1 cellular context compared by ENCODE assay signal in genomic region chr3:134373942-134374790, GRCh38.
A peak's percentile ranks its signal among the peaks of the same experiment; 100 is the strongest.
TF ChIP-seq lines count a peak whose summit lies in the region.

Gene AMOTL2, minus strand, starts transcription at chr3:134374447. Its CDS starts 3,014 bp downstream, at chr3:134371433.

TF ChIP-seq in HepG2, 621 proteins besides CTCF, POLR2A, EP300 and RAD21 (continued from another document and continues in another):
- TF ChIP-seq, protein P1, sequence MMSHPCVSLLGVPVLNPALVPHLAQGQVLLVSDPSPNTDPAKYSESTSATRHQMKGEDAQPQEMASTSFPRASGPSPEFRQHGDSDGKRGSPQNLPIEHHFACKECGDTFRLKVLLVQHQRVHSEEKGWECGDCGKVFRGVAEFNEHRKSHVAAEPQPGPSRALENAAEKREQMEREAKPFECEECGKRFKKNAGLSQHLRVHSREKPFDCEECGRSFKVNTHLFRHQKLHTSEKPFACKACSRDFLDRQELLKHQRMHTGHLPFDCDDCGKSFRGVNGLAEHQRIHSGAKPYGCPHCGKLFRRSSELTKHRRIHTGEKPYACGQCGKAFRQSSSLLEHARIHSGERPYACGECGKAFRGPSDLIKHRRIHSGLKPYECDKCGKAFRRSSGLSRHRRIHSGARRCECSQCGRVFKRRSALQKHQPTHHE (CRISPR knock-in tag; IDR thresholded peaks at IDR 0.05; ENCODE audit: borderline replicate concordance), result peak; percentile 84; the same call in 1 of the 2 replicates
- TF ChIP-seq MTA1 (CRISPR knock-in tag; IDR thresholded peaks at IDR 0.05; ENCODE audit: borderline replicate concordance) (peak; percentile 43; the same call in 1 of the 2 replicates), TGIF2 (CRISPR knock-in tag; IDR thresholded peaks at IDR 0.05) (peak; percentile 73), PTBP1 (IDR thresholded peaks at IDR 0.05; ENCODE audit: low read depth, low read length, poor library complexity, severe bottlenecking) (peak; percentile 97), ZNF784 (CRISPR knock-in tag; IDR thresholded peaks at IDR 0.05; ENCODE audit: borderline replicate concordance) (no peak; the same call in 1 of the 2 replicates), KMT2B (CRISPR knock-in tag; IDR thresholded peaks at IDR 0.05) (no peak; the same call in 1 of the 2 replicates), ZNF883 (CRISPR knock-in tag; IDR thresholded peaks at IDR 0.05; ENCODE audit: not compliant biosample characterization) (no peak), NR2F1 (CRISPR knock-in tag; IDR thresholded peaks at IDR 0.05) (no peak), AKAP8 (CRISPR knock-in tag; IDR thresholded peaks at IDR 0.05) (no peak), ZFYVE20 (CRISPR knock-in tag; IDR thresholded peaks at IDR 0.05; ENCODE audit: borderline replicate concordance, low read depth) (no peak), PATZ1 (CRISPR knock-in tag; IDR thresholded peaks at IDR 0.05) (peak; percentile 87), HNF4A (CRISPR knock-in tag; IDR thresholded peaks at IDR 0.05) (0 out of 2 replicates have a peak, but pooled peaks have one; percentile 58), PHF20 (CRISPR knock-in tag; IDR thresholded peaks at IDR 0.05) (0 out of 2 replicates have a peak, but pooled peaks have one; percentile 24), ZNF614 (CRISPR knock-in tag; IDR thresholded peaks at IDR 0.05; ENCODE audit: borderline replicate concordance) (0 out of 2 replicates have a peak, but pooled peaks have one; percentile 49), ZNF333 (CRISPR knock-in tag; IDR thresholded peaks at IDR 0.05; ENCODE audit: borderline replicate concordance) (peak; percentile 47; the same call in 1 of the 2 replicates), ZNF343 (CRISPR knock-in tag; IDR thresholded peaks at IDR 0.05) (no peak; the same call in 1 of the 2 replicates), ZC3H13 (CRISPR knock-in tag; IDR thresholded peaks at IDR 0.05) (no peak; the same call in 1 of the 2 replicates), PLRG1 (conservative IDR thresholded peaks at IDR 0.05) (no peak), HDAC2 (CRISPR knock-in tag; IDR thresholded peaks at IDR 0.05) (peak; percentile 83), MAX (IDR thresholded peaks at IDR 0.05) (peak; percentile 67), ZNF143 (CRISPR knock-in tag; IDR thresholded peaks at IDR 0.05) (0 out of 2 replicates have a peak, but pooled peaks have one; percentile 46), ZBTB42 (CRISPR knock-in tag; IDR thresholded peaks at IDR 0.05) (no peak; the same call in 1 of the 2 replicates), CENPBD1 (CRISPR knock-in tag; IDR thresholded peaks at IDR 0.05; ENCODE audit: borderline replicate concordance, low read depth) (no peak), REXO4 (CRISPR knock-in tag; IDR thresholded peaks at IDR 0.05; ENCODE audit: borderline replicate concordance) (no peak), ZNF225 (CRISPR knock-in tag; IDR thresholded peaks at IDR 0.05) (no peak), ZNF709 (CRISPR knock-in tag; IDR thresholded peaks at IDR 0.05) (peak; percentile 84; the same call in 1 of the 2 replicates), ZNF224 (CRISPR knock-in tag; IDR thresholded peaks at IDR 0.05) (peak; percentile 59; the same call in 1 of the 2 replicates), SOX13 (IDR thresholded peaks at IDR 0.05) (no peak), SOX13 (CRISPR knock-in tag; conservative IDR thresholded peaks at IDR 0.05 in 1 of 2, IDR thresholded peaks at IDR 0.05 in 1 of 2) (peak in 1 of 2 experiments; percentile 88; a peak in 2 of 4 replicates), IKZF1 (IDR thresholded peaks at IDR 0.05) (no peak), KDM2A (CRISPR knock-in tag; IDR thresholded peaks at IDR 0.05; ENCODE audit: borderline replicate concordance, low read depth) (peak; percentile 92), IRX3 (CRISPR knock-in tag; IDR thresholded peaks at IDR 0.05; ENCODE audit: borderline replicate concordance, low read depth) (0 out of 2 replicates have a peak, but pooled peaks have one; percentile 70), ZNF496 (CRISPR knock-in tag; IDR thresholded peaks at IDR 0.05; ENCODE audit: insufficient replicate concordance) (no peak), FOXM1 (CRISPR knock-in tag; IDR thresholded peaks at IDR 0.05) (0 out of 2 replicates have a peak, but pooled peaks have one; percentile 47), ZNF605 (CRISPR knock-in tag; IDR thresholded peaks at IDR 0.05) (no peak; the same call in 1 of the 2 replicates), MEF2D (CRISPR knock-in tag; IDR thresholded peaks at IDR 0.05) (peak; percentile 50; the same call in 1 of the 2 replicates), RELA (CRISPR knock-in tag; IDR thresholded peaks at IDR 0.05) (0 out of 2 replicates have a peak, but pooled peaks have one; percentile 57), ZNF547 (CRISPR knock-in tag; IDR thresholded peaks at IDR 0.05) (no peak), DPF2 (CRISPR knock-in tag; IDR thresholded peaks at IDR 0.05; ENCODE audit: borderline replicate concordance, low read depth) (no peak; the same call in 1 of the 2 replicates), ZNF839 (CRISPR knock-in tag; IDR thresholded peaks at IDR 0.05; ENCODE audit: borderline replicate concordance) (no peak), DNMT1 (CRISPR knock-in tag; IDR thresholded peaks at IDR 0.05) (0 out of 2 replicates have a peak, but pooled peaks have one; percentile 18), CHD2 (IDR thresholded peaks at IDR 0.05; ENCODE audit: low read depth, low read length) (no peak), ZNF549 (CRISPR knock-in tag; IDR thresholded peaks at IDR 0.05) (no peak), NFE2 (CRISPR knock-in tag; IDR thresholded peaks at IDR 0.05) (no peak), ZNF451 (CRISPR knock-in tag; IDR thresholded peaks at IDR 0.05) (0 out of 2 replicates have a peak, but pooled peaks have one; percentile 25), TIGD3 (CRISPR knock-in tag; IDR thresholded peaks at IDR 0.05; ENCODE audit: borderline replicate concordance) (no peak), NFAT5 (CRISPR knock-in tag; IDR thresholded peaks at IDR 0.05) (0 out of 2 replicates have a peak, but pooled peaks have one; percentile 20), ZNF350 (CRISPR knock-in tag; IDR thresholded peaks at IDR 0.05; ENCODE audit: borderline replicate concordance, low read depth) (peak; percentile 17; the same call in 1 of the 2 replicates), HNF4G (IDR thresholded peaks at IDR 0.05; ENCODE audit: borderline replicate concordance, low read depth, low read length) (peak; percentile 66; the same call in 1 of the 2 replicates), HNF4G (CRISPR knock-in tag; IDR thresholded peaks at IDR 0.05; ENCODE audit: borderline replicate concordance, low read depth) (peak; percentile 20; the same call in 1 of the 2 replicates), ZNF33A (CRISPR knock-in tag; IDR thresholded peaks at IDR 0.05; ENCODE audit: borderline replicate concordance) (no peak), ZNF660 (CRISPR knock-in tag; IDR thresholded peaks at IDR 0.05; ENCODE audit: borderline replicate concordance, low read depth) (no peak)
- TF ChIP-seq, protein P2, sequence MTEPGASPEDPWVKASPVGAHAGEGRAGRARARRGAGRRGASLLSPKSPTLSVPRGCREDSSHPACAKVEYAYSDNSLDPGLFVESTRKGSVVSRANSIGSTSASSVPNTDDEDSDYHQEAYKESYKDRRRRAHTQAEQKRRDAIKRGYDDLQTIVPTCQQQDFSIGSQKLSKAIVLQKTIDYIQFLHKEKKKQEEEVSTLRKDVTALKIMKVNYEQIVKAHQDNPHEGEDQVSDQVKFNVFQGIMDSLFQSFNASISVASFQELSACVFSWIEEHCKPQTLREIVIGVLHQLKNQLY (CRISPR knock-in tag; IDR thresholded peaks at IDR 0.05), result no peak; the same call in 1 of the 2 replicates
- TF ChIP-seq, protein P3, sequence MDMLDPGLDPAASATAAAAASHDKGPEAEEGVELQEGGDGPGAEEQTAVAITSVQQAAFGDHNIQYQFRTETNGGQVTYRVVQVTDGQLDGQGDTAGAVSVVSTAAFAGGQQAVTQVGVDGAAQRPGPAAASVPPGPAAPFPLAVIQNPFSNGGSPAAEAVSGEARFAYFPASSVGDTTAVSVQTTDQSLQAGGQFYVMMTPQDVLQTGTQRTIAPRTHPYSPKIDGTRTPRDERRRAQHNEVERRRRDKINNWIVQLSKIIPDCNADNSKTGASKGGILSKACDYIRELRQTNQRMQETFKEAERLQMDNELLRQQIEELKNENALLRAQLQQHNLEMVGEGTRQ (IDR thresholded peaks at IDR 0.05; ENCODE audit: low read depth, low read length), result no peak
- TF ChIP-seq, protein P3 (CRISPR knock-in tag; IDR thresholded peaks at IDR 0.05; ENCODE audit: borderline replicate concordance), result no peak
- TF ChIP-seq, protein P4, sequence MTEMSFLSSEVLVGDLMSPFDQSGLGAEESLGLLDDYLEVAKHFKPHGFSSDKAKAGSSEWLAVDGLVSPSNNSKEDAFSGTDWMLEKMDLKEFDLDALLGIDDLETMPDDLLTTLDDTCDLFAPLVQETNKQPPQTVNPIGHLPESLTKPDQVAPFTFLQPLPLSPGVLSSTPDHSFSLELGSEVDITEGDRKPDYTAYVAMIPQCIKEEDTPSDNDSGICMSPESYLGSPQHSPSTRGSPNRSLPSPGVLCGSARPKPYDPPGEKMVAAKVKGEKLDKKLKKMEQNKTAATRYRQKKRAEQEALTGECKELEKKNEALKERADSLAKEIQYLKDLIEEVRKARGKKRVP (CRISPR knock-in tag; IDR thresholded peaks at IDR 0.05), result no peak
